ENCODE assay signal across 1 cellular context in genomic region chr6:17440811-17441210, GRCh38. TPM values are rescaled to one million over a fixed set of nuclear protein-coding genes. Genes with fewer than 3 reads are reported as not detected.
"Had no signal": no experiment of that assay in that cellular context is flagged by ENCODE, and none has a peak within 500 bp of the region (broad histone marks: within the 10 kb centered on the region; RNA-seq: fewer than 3 reads in every experiment).

No MANE protein-coding gene starts in this region.

RNA-seq across cellular contexts. Expression of gene CAP2, which starts 47.4 kb away (rescaled TPM):
- polyA plus RNA-seq: IgD-negative memory B cell had no signal
